Comparison of ENCODE assay signal across 10 cellular contexts in genomic region chrX:53280316-53280702, GRCh38. TPM values are rescaled to one million over a fixed set of nuclear protein-coding genes. Genes with fewer than 3 reads are reported as not detected.
DNase-seq lines count a peak whose midpoint lies in the region; ATAC-seq, FAIRE-seq and TF ChIP-seq lines count a peak whose summit lies in the region.
"Had no signal": no experiment of that assay in that cellular context is flagged by ENCODE, and none has a peak within 500 bp of the region (broad histone marks: within the 10 kb centered on the region; RNA-seq: fewer than 3 reads in every experiment).

No MANE protein-coding gene starts in this region.

- H3K4me1 Mint-ChIP-seq in GM23338, result peaks cover 28% of the 10 kb centered on the region

- H3K79me2 ChIP-seq in GM23338 (replicated peaks; ENCODE audit: insufficient read depth) (peaks cover 4% of the 10 kb centered on the region; the same call in 1 of the 2 replicates), GM12878 (ENCODE audit: control insufficient read depth, insufficient read depth, low read length) (no peaks in the 10 kb centered on the region)

- H3K9me3 Mint-ChIP-seq in GM23338, result no peaks in the 10 kb centered on the region

- DNase-seq in A549 (ENCODE audit: low read depth in 1 of 2, low spot score in 1 of 2) (no peak), GM23338 (ENCODE audit: low spot score) (no peak), GM12878 (ENCODE audit: low read depth, low spot score) (no peak), NCI-H2081 treated with DMSO at 0.1 percent for 48 hours (lab: John Stamatoyannopoulos, UW) (no peak), dorsolateral prefrontal cortex (no peak), ACHN (no peak)
- DNase-seq: NCI-H345 had no signal

- no peak for TF ChIP-seq POLR2A in A549 (IDR thresholded peaks at IDR 0.05; ENCODE audit: low read length)
- no peak for TF ChIP-seq POLR2A in GM12878 (IDR thresholded peaks at IDR 0.05; ENCODE audit: low read depth, low read length)

- H3K27me3 ChIP-seq in GM23338 (ENCODE audit: insufficient read depth), result no peaks in the 10 kb centered on the region
- H3K27me3 ChIP-seq in GM12878 (replicated peaks in 1 of 2; ENCODE audit: control insufficient read depth in 2 of 2, insufficient read depth in 2 of 2, low read length in 1 of 2), result peaks cover 0 to 2% of the 10 kb centered on the region in 2 experiments; a peak in 1 of 4 replicates
- no peaks in the 10 kb centered on the region for H3K27me3 ChIP-seq in muscle layer of duodenum (ENCODE audit: low read depth, low read length)
- peaks cover 0 to 76% (median 27%) of the 10 kb centered on the region in 45 donors for H3K27me3 ChIP-seq in dorsolateral prefrontal cortex
- H3K27me3 ChIP-seq: cardiac muscle cell had no signal

- H3K27ac ChIP-seq in A549, result peak overlapping the region; percentile 94 to 95
- H3K27ac ChIP-seq in GM23338 (ENCODE audit: low read depth), result no peak overlapping the region
- H3K27ac ChIP-seq in GM12878 (ENCODE audit: control insufficient read depth, insufficient read depth), result no peak overlapping the region
- peak overlapping the region; percentile 23 for H3K27ac ChIP-seq in muscle layer of duodenum (ENCODE audit: low read length)
- H3K27ac ChIP-seq in dorsolateral prefrontal cortex, result peak overlapping the region in 12 of 59 donors; percentile 7 to 68 (median 48)

- no peak for TF ChIP-seq EP300 in A549 (IDR thresholded peaks at IDR 0.05)
- TF ChIP-seq EP300 in GM12878 (IDR thresholded peaks at IDR 0.05; ENCODE audit: borderline replicate concordance in 1 of 2, control insufficient read depth in 1 of 2, low read depth in 2 of 2, low read length in 2 of 2), result no peak

- POLR2A ChIA-PET in A549 (lab: Yijun Ruan, JAX) (interaction anchor here (1.6 kb wide), 1 partner anchor 17 kb away, joined by 3 read pairs; no protein-coding TSS in a partner anchor), GM12878 (lab: Charles Lee) (no interaction called here)

- RAD21 ChIA-PET in GM12878 (lab: Charles Lee; ENCODE audit: unreplicated experiment), result no interaction called here

- H3K27ac Mint-ChIP-seq in GM23338, result peak overlapping the region; percentile 27; the same call in 1 of the 2 replicates

- H2AFZ ChIP-seq in GM23338, result no peak overlapping the region
- H2AFZ ChIP-seq in GM12878 (ENCODE audit: control insufficient read depth, low read depth, low read length), result peak overlapping the region; percentile 33

- peak; percentile 20 to 27; a peak in 5 of 6 replicates for ATAC-seq in A549
- ATAC-seq in GM23338, result no peak
- peak; percentile 28 for ATAC-seq in GM12878
- no peak for ATAC-seq in GM21447 (IDR thresholded peaks at IDR 0.05; ENCODE audit: unreplicated experiment)

- H3K4me2 ChIP-seq in A549, result peak overlapping the region; percentile 98
- H3K4me2 ChIP-seq in GM23338, result no peak overlapping the region
- no peak overlapping the region for H3K4me2 ChIP-seq in GM12878 (ENCODE audit: control insufficient read depth, insufficient read depth)

- H3K4me3 ChIP-seq in A549 (peak overlapping the region; percentile 56), GM23338 (no peak overlapping the region), GM12878 (no peak overlapping the region), muscle layer of duodenum (ENCODE audit: low read depth in 1 of 2, low read length in 2 of 2) (peak overlapping the region; percentile 55 to 56), dorsolateral prefrontal cortex (peak overlapping the region in 5 of 59 donors; percentile 42 to 51 (median 50))

- no peak overlapping the region for H3K4me3 Mint-ChIP-seq in GM23338

- no peak for FAIRE-seq in A549 (lab: Jason Lieb, UNC)
- FAIRE-seq in GM12878 (lab: Jason Lieb, UNC), result no peak

- H3K9ac ChIP-seq in GM12878 (ENCODE audit: control insufficient read depth, insufficient read depth, low read length), result no peak overlapping the region

- H3K4me1 ChIP-seq in A549 (peaks cover 42% of the 10 kb centered on the region), GM23338 (ENCODE audit: insufficient read depth) (no peaks in the 10 kb centered on the region; the same call in 1 of the 2 replicates), GM12878 (ENCODE audit: control insufficient read depth, insufficient read depth, low read length) (no peaks in the 10 kb centered on the region), muscle layer of duodenum (ENCODE audit: control insufficient read depth in 1 of 2, insufficient read depth in 2 of 2, low read length in 2 of 2) (peaks cover 5 to 31% of the 10 kb centered on the region in 2 donors)

- peaks cover 1% of the 10 kb centered on the region for H3K27me3 Mint-ChIP-seq in GM23338 (ENCODE audit: insufficient read depth, low read depth, poor library complexity)

- SMC1A ChIA-PET in GM12878 (lab: Charles Lee; ENCODE audit: uncharacterized antibody, unreplicated experiment), result no interaction called here

- no peaks in the 10 kb centered on the region; the same call in 2 of the 3 replicates for H3K36me3 Mint-ChIP-seq in GM23338 (ENCODE audit: low read depth)

- H3K9me3 ChIP-seq in A549 (no peaks in the 10 kb centered on the region), GM12878 (replicated peaks; ENCODE audit: control insufficient read depth, insufficient read depth, low read length) (no peaks in the 10 kb centered on the region), muscle layer of duodenum (ENCODE audit: control insufficient read depth in 1 of 2, low read length in 2 of 2) (no peaks in the 10 kb centered on the region)

- CTCF ChIA-PET in A549 (lab: Yijun Ruan, JAX) (interaction anchor here (0.7 to 12.8 kb wide), 8 partner anchors 9 to 88 kb away, joined by 3 to 170 read pairs (median 4); no protein-coding TSS in a partner anchor), GM12878 (lab: Yijun Ruan, JAX) (no interaction called here)

- TF ChIP-seq RAD21 in A549 (conservative IDR thresholded peaks at IDR 0.05 in 1 of 2, IDR thresholded peaks at IDR 0.05 in 1 of 2) (no peak), GM12878 (IDR thresholded peaks at IDR 0.05; ENCODE audit: insufficient read depth, low read depth, low read length) (no peak)

- H3K9me2 ChIP-seq in GM23338 (ENCODE audit: insufficient read depth), result no peaks in the 10 kb centered on the region

- H4K20me1 ChIP-seq in GM23338 (replicated peaks; ENCODE audit: insufficient read depth), result no peaks in the 10 kb centered on the region
- no peaks in the 10 kb centered on the region for H4K20me1 ChIP-seq in GM12878 (ENCODE audit: control insufficient read depth, insufficient read depth)

- in situ Hi-C loops in GM12878 (cut with MboI), result no loop called here
- in situ Hi-C loops in ACHN (cut with HindIII; ENCODE audit: low pct_ligation_motif_present, low pct_unique_long_range_greater_than_20kb, low sequenced_read_pairs), result no loop called here

- TF ChIP-seq CTCF in A549 (IDR thresholded peaks at IDR 0.05) (no peak), GM23338 (conservative IDR thresholded peaks at IDR 0.05; ENCODE audit: low read depth in 2 of 2) (no peak), GM12878 (IDR thresholded peaks at IDR 0.05 in 2 of 3, conservative IDR thresholded peaks at IDR 0.05 in 1 of 3; ENCODE audit: control insufficient read depth in 2 of 3, extremely low read depth in 1 of 3, insufficient read depth in 1 of 3, low read depth in 3 of 3, low read length in 3 of 3) (no peak), dorsolateral prefrontal cortex (IDR thresholded peaks at IDR 0.05 in 54 of 56, conservative IDR thresholded peaks at IDR 0.05 in 2 of 56; ENCODE audit: low read depth in 1 of 56, partially characterized antibody in 56 of 56) (no peak)

- no TSS peak for BruUV-seq in GM12878 (replicated peaks; lab: Mats Ljungman, UMichigan)

- H3K36me3 ChIP-seq in GM23338 (ENCODE audit: insufficient read depth) (no peaks in the 10 kb centered on the region), GM12878 (ENCODE audit: control insufficient read depth in 2 of 2, insufficient read depth in 2 of 2, low read length in 1 of 2) (no peaks in the 10 kb centered on the region), muscle layer of duodenum (ENCODE audit: control insufficient read depth in 1 of 2, insufficient read depth in 2 of 2, low read length in 2 of 2) (no peaks in the 10 kb centered on the region)
- H3K36me3 ChIP-seq: cardiac muscle cell had no signal

- intact Hi-C loops in GM12878 (cut with micrococcal nuclease; ENCODE audit: unreplicated experiment), result no loop called here
- intact Hi-C loops in dorsolateral prefrontal cortex (cut with DNase I), result no loop called here

- WGBS in A549 (ENCODE audit: missing lambda C conversion rate), result 16% methylated on average over 4 of the region's 5 CpGs
- WGBS in GM12878 (ENCODE audit: insufficient coverage, insufficient replicate concordance, low lambda C conversion rate, missing lambda C conversion rate), result 46% methylated on average over 5 of the region's 5 CpGs

- H3F3A ChIP-seq in GM23338 (replicated peaks; ENCODE audit: low read depth), result no peaks in the 10 kb centered on the region

RNA-seq across cellular contexts. Expression of gene IQSEC2, which starts 1.1 kb away (rescaled TPM):
- polyA plus RNA-seq in A549 (2011; rRNA removed) (28.3 and 45.3 TPM in 2 replicates), A549 (2017; fragmentation: RNase III; extraction: RNeasy Plus Mini Kit Qiagen cat#74134 plus additional on column Dnase treatment) (31.9 to 41.4 TPM (median 37.6 TPM) in 3 replicates), GM23338 (2016; fragmentation: Nextera tagmentation; extraction: Ambion mirVana) (10.7 and 12.3 TPM in 2 replicates), GM12878 (2011; rRNA removed) (0.04 TPM in 1 of 2 replicates, not detected in the other), GM12878 (2014; fragmentation: Illumina TruSeq; extraction: Trizol) (0.07 TPM in 1 of 2 replicates, not detected in the other), GM12878 (2014; fragmentation: Nextera tagmentation; extraction: Ambion mirVana) (under 1 TPM; 0.04 to 0.11 TPM), GM12878 (2014; rRNA removed) (0.01 and 0.22 TPM in 2 replicates), GM12878 (2016; fragmentation: Nextera tagmentation; extraction: Ambion mirVana) (under 1 TPM in 1 of 2 experiments, not detected in 1; 0.04 TPM)
- 30.6 and 35.6 TPM in 2 replicates for polyA plus RNA-seq in A549 (2012; cell fraction: cytosol; rRNA removed)
- 22.9 and 25.9 TPM in 2 replicates for polyA plus RNA-seq in A549 (2012; cell fraction: nucleus; rRNA removed)
- 37.6 and 40.7 TPM in 2 replicates for polyA minus RNA-seq in A549 (2011; rRNA and poly(A)+ RNA removed)
- total RNA-seq in GM23338 (2014; rRNA removed; shearing (Covaris generic)), result 81.6 and 92.2 TPM in 2 replicates
- total RNA-seq in GM12878 (2013; cell fraction: nucleolus; rRNA removed), result 0.61 and 0.98 TPM in 2 replicates
- total RNA-seq in GM12878 (2014; rRNA removed) (not detected in 2 replicates), GM12878 (2014; rRNA removed; fragmentation: Illumina TruSeq; extraction: Trizol) (not detected in 2 replicates), GM12878 (2021) (0.08 and 0.23 TPM in 2 replicates), dorsolateral prefrontal cortex (100 to 1,000 TPM in 94 of 120 experiments, 10 to 100 TPM in 26; 38.4 to 158 (median 113) TPM)
- polyA plus RNA-seq in GM12878 (2011; ENCODE audit: low read depth), result not detected
- polyA plus RNA-seq in GM12878 (2011; cell fraction: cytosol; rRNA removed), result 0.05 and 0.07 TPM in 2 replicates
- polyA plus RNA-seq in GM12878 (2011; cell fraction: nucleus; rRNA removed), result 0.20 and 0.27 TPM in 2 replicates
- 0.13 and 0.18 TPM in 2 replicates for polyA plus RNA-seq in GM12878 (2012)
- polyA minus RNA-seq in GM12878 (2011; rRNA and poly(A)+ RNA removed), result not detected in 2 replicates
- polyA minus RNA-seq in GM12878 (2011; cell fraction: cytosol; rRNA and poly(A)+ RNA removed), result not detected in 2 replicates
- polyA minus RNA-seq in GM12878 (2011; cell fraction: nucleus; rRNA and poly(A)+ RNA removed), result 0.36 TPM in 1 of 2 replicates, not detected in the other

RNA-seq across cellular contexts. Expression of gene KDM5C, which starts 55.3 kb away (rescaled TPM):
- 66.8 and 82.0 TPM in 2 replicates for polyA plus RNA-seq in A549 (2011; rRNA removed)
- polyA plus RNA-seq in A549 (2012; cell fraction: cytosol; rRNA removed), result 39.3 and 51.0 TPM in 2 replicates
- polyA plus RNA-seq in A549 (2012; cell fraction: nucleus; rRNA removed), result 109 and 122 TPM in 2 replicates
- 43.9 to 48.9 TPM (median 46.5 TPM) in 3 replicates for polyA plus RNA-seq in A549 (2017; fragmentation: RNase III; extraction: RNeasy Plus Mini Kit Qiagen cat#74134 plus additional on column Dnase treatment)
- 145 and 151 TPM in 2 replicates for polyA minus RNA-seq in A549 (2011; rRNA and poly(A)+ RNA removed)
- total RNA-seq in GM23338 (2014; rRNA removed; shearing (Covaris generic)), result 139 and 173 TPM in 2 replicates
- polyA plus RNA-seq in GM23338 (2016; fragmentation: Nextera tagmentation; extraction: Ambion mirVana), result 18.3 and 20.3 TPM in 2 replicates
- total RNA-seq in GM12878 (2013; cell fraction: nucleolus; rRNA removed), result 354 and 399 TPM in 2 replicates
- total RNA-seq in GM12878 (2014; rRNA removed), result 48.0 and 59.2 TPM in 2 replicates
- total RNA-seq in GM12878 (2014; rRNA removed; fragmentation: Illumina TruSeq; extraction: Trizol), result 35.7 and 42.1 TPM in 2 replicates
- 99.4 and 110 TPM in 2 replicates for total RNA-seq in GM12878 (2021)
- 34.8 TPM for polyA plus RNA-seq in GM12878 (2011; ENCODE audit: low read depth)
- 40.2 and 88.5 TPM in 2 replicates for polyA plus RNA-seq in GM12878 (2011; rRNA removed)
- polyA plus RNA-seq in GM12878 (2011; cell fraction: cytosol; rRNA removed), result 61.8 and 80.7 TPM in 2 replicates
- 295 and 353 TPM in 2 replicates for polyA plus RNA-seq in GM12878 (2011; cell fraction: nucleus; rRNA removed)
- polyA plus RNA-seq in GM12878 (2012), result 63.5 and 69.1 TPM in 2 replicates
- polyA plus RNA-seq in GM12878 (2014; fragmentation: Illumina TruSeq; extraction: Trizol), result 45.1 and 51.0 TPM in 2 replicates
- 1 to 10 TPM; 1.5 TPM for polyA plus RNA-seq in GM12878 (2014; fragmentation: Nextera tagmentation; extraction: Ambion mirVana)
- 58.5 and 64.7 TPM in 2 replicates for polyA plus RNA-seq in GM12878 (2014; rRNA removed)
- polyA plus RNA-seq in GM12878 (2016; fragmentation: Nextera tagmentation; extraction: Ambion mirVana), result 10 to 100 TPM; 49.0 to 54.9 TPM
- polyA minus RNA-seq in GM12878 (2011; rRNA and poly(A)+ RNA removed), result 126 and 142 TPM in 2 replicates
- polyA minus RNA-seq in GM12878 (2011; cell fraction: cytosol; rRNA and poly(A)+ RNA removed), result 51.1 and 56.4 TPM in 2 replicates
- polyA minus RNA-seq in GM12878 (2011; cell fraction: nucleus; rRNA and poly(A)+ RNA removed), result 116 and 171 TPM in 2 replicates
- total RNA-seq in dorsolateral prefrontal cortex, result 100 to 1,000 TPM in 80 of 120 experiments, 10 to 100 TPM in 40; 56.6 to 149 (median 107) TPM

Comparison
In these comparisons a context has a peak if more than half of its experiments do, and no peak if none do; other contexts are left out.
1. ATAC-seq: peak in A549 (2 of 2) and GM12878 (single experiment); none in GM23338 (single experiment) and GM21447 (single experiment).
2. H3K27ac ChIP-seq: peak in A549 (2 of 2) and muscle layer of duodenum (single experiment); none in GM23338 (single experiment) and GM12878 (single experiment).
3. H3K4me3 ChIP-seq: peak in A549 (single experiment) and muscle layer of duodenum (2 of 2); none in GM23338 (single experiment) and GM12878 (single experiment).
4. RNA of gene IQSEC2, which starts 1.1 kb away (total RNA-seq): 38.4 to 158 TPM in dorsolateral prefrontal cortex and 81.6 to 92.2 TPM in GM23338; 0.08 to 0.98 TPM in GM12878; every median in the first group is over 10 times any median in the second.